ENCODE assay signal across 8 cellular contexts in the genomic region with DNA sequence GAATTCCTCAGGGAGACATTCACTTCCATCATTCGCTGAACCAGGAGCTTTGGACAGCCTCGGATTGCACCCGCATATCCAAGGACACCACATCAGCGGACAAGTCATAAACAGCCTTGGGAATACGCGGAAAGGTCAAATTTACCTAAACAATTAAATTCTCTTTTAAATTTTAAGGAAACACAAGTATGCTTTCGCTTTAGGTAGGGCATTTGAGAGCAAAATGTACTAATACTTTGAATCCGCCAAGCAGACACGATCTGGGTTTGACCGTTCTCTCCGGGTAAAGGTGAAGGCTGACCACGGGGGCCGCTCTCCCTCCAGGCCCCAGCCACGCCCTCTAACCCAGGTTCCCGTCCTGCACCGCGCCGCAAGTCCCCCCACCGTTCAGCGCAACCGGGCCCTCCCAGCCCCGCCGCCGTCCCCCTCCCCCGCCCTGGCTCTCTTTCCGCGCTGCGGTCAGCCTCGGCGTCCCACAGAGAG. TPM values are rescaled to one million over a fixed set of nuclear protein-coding genes. Genes with fewer than 3 reads are reported as not detected.
DNase-seq lines count a peak whose midpoint lies in the region; ATAC-seq, FAIRE-seq and TF ChIP-seq lines count a peak whose summit lies in the region.

No MANE protein-coding gene starts in this region.

- no peak overlapping the region for H2BK12ac ChIP-seq in trophoblast cell (ENCODE audit: low read length)

- H4K12ac ChIP-seq in trophoblast cell (ENCODE audit: low read depth, low read length) = peak overlapping the region; percentile 96

- H4K91ac ChIP-seq in trophoblast cell (ENCODE audit: low read depth, low read length) = peak overlapping the region; percentile 93

- H3K4me1 ChIP-seq in SJCRH30 (no peaks in the 10 kb centered on the region; the same call in 1 of the 2 replicates), adrenal gland (replicated peaks in 1 of 2) (peaks cover 18 to 19% of the 10 kb centered on the region in 2 donors), heart right ventricle (peaks cover 0 to 35% (median 28%) of the 10 kb centered on the region in 9 donors), trophoblast cell (ENCODE audit: control insufficient read depth in 1 of 2, insufficient read depth in 2 of 2, low read length in 2 of 2) (peaks cover 0 to 3% of the 10 kb centered on the region in 2 experiments), urinary bladder (ENCODE audit: insufficient read depth) (no peaks in the 10 kb centered on the region)

- peak overlapping the region; percentile 93 for H2BK5ac ChIP-seq in trophoblast cell (ENCODE audit: low read depth, low read length, poor library complexity)

- intact Hi-C loops in adrenal gland (cut with DNase I) (no loop called here), heart right ventricle (cut with DNase I) (loop anchor here in 4 of 10 donors (2.0 to 10.0 kb wide), 3 partner anchors 61 to 63 kb away; a partner anchor contains a TSS)

- no peaks in the 10 kb centered on the region for H3K27me3 ChIP-seq in SJCRH30
- no peaks in the 10 kb centered on the region for H3K27me3 ChIP-seq in adrenal gland
- H3K27me3 ChIP-seq in heart right ventricle = no peaks in the 10 kb centered on the region
- H3K27me3 ChIP-seq in trophoblast cell (ENCODE audit: insufficient read depth, low read length) = no peaks in the 10 kb centered on the region

- FAIRE-seq in H54 (lab: Jason Lieb, UNC) = no peak

- peak; percentile 94 to 98 (median 95) for ATAC-seq in heart right ventricle

- peak overlapping the region; percentile 71 for H3K4me2 ChIP-seq in trophoblast cell (ENCODE audit: low read length)

- peaks cover 9% of the 10 kb centered on the region for H3K36me3 ChIP-seq in SJCRH30
- H3K36me3 ChIP-seq in adrenal gland (replicated peaks in 1 of 2) = no peaks in the 10 kb centered on the region
- H3K36me3 ChIP-seq in heart right ventricle = no peaks in the 10 kb centered on the region
- no peaks in the 10 kb centered on the region for H3K36me3 ChIP-seq in trophoblast cell (ENCODE audit: control insufficient read depth in 1 of 2, insufficient read depth in 2 of 2, low read length in 2 of 2)
- no peaks in the 10 kb centered on the region for H3K36me3 ChIP-seq in urinary bladder (ENCODE audit: insufficient read depth)

- peak overlapping the region; percentile 95 for H3K14ac ChIP-seq in trophoblast cell (ENCODE audit: low read length)

- TF ChIP-seq CTCF in adrenal gland (IDR thresholded peaks at IDR 0.05) (no peak), heart right ventricle (IDR thresholded peaks at IDR 0.05) (no peak)

- peaks cover 5% of the 10 kb centered on the region for H3K79me2 ChIP-seq in trophoblast cell (ENCODE audit: control insufficient read depth, insufficient read depth, low read length, poor library complexity)

- 1 to 3% (median 1%) methylated on average over 21 to 30 of the region's 30 CpGs for WGBS in adrenal gland, 4 donors
- 1 to 3% methylated on average over 24 to 30 of the region's 30 CpGs for WGBS in heart right ventricle, 2 donors
- no CpG with 5 or more reads among the region's 30 CpGs for WGBS in trophoblast cell (ENCODE audit: extremely low coverage, insufficient coverage, insufficient read length)
- 1% methylated on average over 30 of the region's 30 CpGs for WGBS in urinary bladder

- H4K8ac ChIP-seq in trophoblast cell (ENCODE audit: low read depth, low read length) = peak overlapping the region; percentile 98

- no peak for TF ChIP-seq POLR2A in H54 (IDR thresholded peaks at IDR 0.05; ENCODE audit: low read depth, low read length)
- no peak for TF ChIP-seq POLR2A in adrenal gland (IDR thresholded peaks at IDR 0.05)

- peaks cover 10% of the 10 kb centered on the region for H3K79me1 ChIP-seq in trophoblast cell (ENCODE audit: low read length)

- peak overlapping the region; percentile 100 for H2AFZ ChIP-seq in trophoblast cell (ENCODE audit: insufficient read depth, low read length, poor library complexity)

- DNase-seq in GF-D8 (lab: John Stamatoyannopoulos, UW) = peak; percentile 60
- peak; percentile 65 for DNase-seq in H54 (ENCODE audit: insufficient read length, low spot score)
- peak; percentile 71 to 73 for DNase-seq in Kasumi-1 (lab: John Stamatoyannopoulos, UW)
- DNase-seq in SJCRH30 = peak; percentile 86 to 89
- peak; percentile 87 to 91 (median 89) for DNase-seq in adrenal gland
- DNase-seq in heart right ventricle = peak; percentile 85 to 88
- peak; percentile 47 to 55 for DNase-seq in trophoblast cell

- no peak overlapping the region for H2AK5ac ChIP-seq in trophoblast cell (ENCODE audit: low read length)

- no peak overlapping the region for H3K23ac ChIP-seq in trophoblast cell (ENCODE audit: low read length)

- peak overlapping the region; percentile 75 for H2BK120ac ChIP-seq in trophoblast cell (ENCODE audit: insufficient read depth, low read length, poor library complexity)

- H3K4me3 ChIP-seq in SJCRH30 (peak overlapping the region; percentile 80), adrenal gland (peak overlapping the region in 3 of 4 donors; percentile 80 to 96 (median 81)), heart right ventricle (peak overlapping the region; percentile 66 to 93 (median 72)), trophoblast cell (ENCODE audit: low read depth, low read length) (peak overlapping the region; percentile 95), urinary bladder (ENCODE audit: low read depth, low read length) (peak overlapping the region; percentile 75)

- H3K9me3 ChIP-seq in SJCRH30 (replicated peaks) = no peaks in the 10 kb centered on the region
- no peaks in the 10 kb centered on the region for H3K9me3 ChIP-seq in adrenal gland (replicated peaks in 1 of 3)
- H3K9me3 ChIP-seq in heart right ventricle = no peaks in the 10 kb centered on the region
- H3K9me3 ChIP-seq in trophoblast cell (ENCODE audit: insufficient read depth, low read depth, low read length) = no peaks in the 10 kb centered on the region

- peak overlapping the region; percentile 96 for H3K4ac ChIP-seq in trophoblast cell (ENCODE audit: low read depth, low read length)

- H3K9ac ChIP-seq in trophoblast cell (ENCODE audit: low read length) = peak overlapping the region; percentile 96

- H3K27ac ChIP-seq in SJCRH30 (peak overlapping the region; percentile 84), adrenal gland (peak overlapping the region; percentile 57 to 97 (median 90)), heart right ventricle (peak overlapping the region; percentile 80 to 96 (median 92)), trophoblast cell (ENCODE audit: low read depth, low read length) (peak overlapping the region; percentile 95), urinary bladder (ENCODE audit: low read depth) (peak overlapping the region; percentile 87)

- peak overlapping the region; percentile 99 for H3K18ac ChIP-seq in trophoblast cell (ENCODE audit: low read length)

RNA-seq across cellular contexts. Expression of a gene that starts 0.5 kb away (rescaled TPM):
- 72.1 and 78.3 TPM in 2 replicates for total RNA-seq in SJCRH30 (2014; rRNA removed; shearing (Covaris generic))
- 100 to 1,000 TPM in 4 of 8 donors, 10 to 100 TPM in 4; 86.1 to 142 (median 101) TPM for total RNA-seq in adrenal gland
- 100 to 1,000 TPM in 1 of 3 donors, 10 to 100 TPM in 2; 23.1 to 208 (median 23.5) TPM for polyA plus RNA-seq in adrenal gland
- 100 to 1,000 TPM; 174 to 425 (median 360) TPM for total RNA-seq in heart right ventricle
- polyA plus RNA-seq in heart right ventricle = 10 to 100 TPM; 39.3 to 50.4 TPM
- polyA plus RNA-seq in trophoblast cell (2013) = 16.3 and 17.9 TPM in 2 replicates
- total RNA-seq in urinary bladder = 90.3 TPM
- 36.8 TPM for polyA plus RNA-seq in urinary bladder

Comparison
In these comparisons a context has a peak if more than half of its experiments do, and no peak if none do; other contexts are left out.
1. Peak in every context shown above with its lines: DNase-seq, ATAC-seq, H3K4me3 ChIP-seq and H3K27ac ChIP-seq.